ENCODE assay signal across 15 cellular contexts in genomic region chr11:74220376-74220775, GRCh38. TPM values are rescaled to one million over a fixed set of nuclear protein-coding genes. Genes with fewer than 3 reads are reported as not detected.
DNase-seq lines count a peak whose midpoint lies in the region; ATAC-seq, FAIRE-seq and TF ChIP-seq lines count a peak whose summit lies in the region.
"Had no signal": no experiment of that assay in that cellular context is flagged by ENCODE, and none has a peak within 500 bp of the region (broad histone marks: within the 10 kb centered on the region; RNA-seq: fewer than 3 reads in every experiment).

No MANE protein-coding gene starts in this region.

- H3K36me3 Mint-ChIP-seq in T-helper 17 cell (ENCODE audit: low read depth) = peaks cover 3% of the 10 kb centered on the region

- H3K4me1 Mint-ChIP-seq in T-helper 17 cell = no peaks in the 10 kb centered on the region

- no peak for TF ChIP-seq RAD21 in Ishikawa (IDR thresholded peaks at IDR 0.05; ENCODE audit: low read depth)

- no peak overlapping the region for H3K4me3 Mint-ChIP-seq in T-helper 17 cell

- no peaks in the 10 kb centered on the region for H3K27me3 Mint-ChIP-seq in T-helper 17 cell

- no peaks in the 10 kb centered on the region for H3K9me3 ChIP-seq in T-helper 17 cell (ENCODE audit: control insufficient read depth, low read length, poor library complexity, severe bottlenecking)
- H3K9me3 ChIP-seq: HAP-1, SJSA1 had no signal

- peak overlapping the region; percentile 24 for H3K27ac Mint-ChIP-seq in T-helper 17 cell

- ATAC-seq in T-helper 17 cell = no peak

- H3K4me3 ChIP-seq in fibroblast of villous mesenchyme (ENCODE audit: low read depth, low read length) = no peak overlapping the region
- H3K4me3 ChIP-seq: BLaER1, HAP-1, SJSA1 had no signal

- no peak for TF ChIP-seq CTCF in fibroblast of villous mesenchyme (IDR thresholded peaks at IDR 0.05; ENCODE audit: insufficient read depth, low read depth, low read length)

- DNase-seq in T-helper 17 cell (no peak), fibroblast of villous mesenchyme (ENCODE audit: low read depth) (peak; percentile 8), urothelium cell line (ENCODE audit: low spot score) (no peak), NCI-H1417 treated with DMSO at 0.1 percent for 48 hours (lab: John Stamatoyannopoulos, UW) (no peak), amniotic stem cell (lab: John Stamatoyannopoulos, UW) (no peak), SHP77 treated with DMSO at 0.1 percent for 48 hours (lab: John Stamatoyannopoulos, UW) (no peak)
- DNase-seq: DMS 273 treated with DMSO at 0.1 percent for 48 hours, Karpas-422, NCI-H1105 treated with DMSO at 0.1 percent for 48 hours, NCI-H2081, NCI-H524 treated with DMSO at 0.1 percent for 48 hours had no signal

- peak; percentile 37 for FAIRE-seq in urothelium cell line (lab: Jason Lieb, UNC)

- TF ChIP-seq EP300 in Ishikawa (IDR thresholded peaks at IDR 0.05; ENCODE audit: borderline replicate concordance) = no peak

TF ChIP-seq in Ishikawa, 13 proteins besides CTCF, POLR2A, EP300 and RAD21:
- TF ChIP-seq REST (IDR thresholded peaks at IDR 0.05; ENCODE audit: low read depth) (no peak), FOXM1 (IDR thresholded peaks at IDR 0.05; ENCODE audit: borderline replicate concordance, low read depth) (no peak), TCF12 (IDR thresholded peaks at IDR 0.05; ENCODE audit: low read depth) (no peak), TAF1 (IDR thresholded peaks at IDR 0.05; ENCODE audit: low read depth) (no peak), USF1 (IDR thresholded peaks at IDR 0.05) (no peak), ZBTB7A (IDR thresholded peaks at IDR 0.05; ENCODE audit: low read depth) (no peak), YY1 (IDR thresholded peaks at IDR 0.05; ENCODE audit: low read depth) (no peak), CEBPB (IDR thresholded peaks at IDR 0.05) (0 out of 2 replicates have a peak, but pooled peaks have one; percentile 7)

RNA-seq across cellular contexts. Expression of gene PPME1, which starts 49.3 kb away (rescaled TPM):
- 10 to 100 TPM; 15.3 to 17.8 TPM for total RNA-seq in T-helper 17 cell
- 48.0 and 165 TPM in 2 replicates for total RNA-seq in fibroblast of villous mesenchyme

RNA-seq across cellular contexts. Expression of gene C2CD3, which starts 49.6 kb away (rescaled TPM):
- 10 to 100 TPM; 35.5 to 37.1 TPM for total RNA-seq in T-helper 17 cell
- total RNA-seq in fibroblast of villous mesenchyme = 19.6 and 54.4 TPM in 2 replicates
